In the genomic region with DNA sequence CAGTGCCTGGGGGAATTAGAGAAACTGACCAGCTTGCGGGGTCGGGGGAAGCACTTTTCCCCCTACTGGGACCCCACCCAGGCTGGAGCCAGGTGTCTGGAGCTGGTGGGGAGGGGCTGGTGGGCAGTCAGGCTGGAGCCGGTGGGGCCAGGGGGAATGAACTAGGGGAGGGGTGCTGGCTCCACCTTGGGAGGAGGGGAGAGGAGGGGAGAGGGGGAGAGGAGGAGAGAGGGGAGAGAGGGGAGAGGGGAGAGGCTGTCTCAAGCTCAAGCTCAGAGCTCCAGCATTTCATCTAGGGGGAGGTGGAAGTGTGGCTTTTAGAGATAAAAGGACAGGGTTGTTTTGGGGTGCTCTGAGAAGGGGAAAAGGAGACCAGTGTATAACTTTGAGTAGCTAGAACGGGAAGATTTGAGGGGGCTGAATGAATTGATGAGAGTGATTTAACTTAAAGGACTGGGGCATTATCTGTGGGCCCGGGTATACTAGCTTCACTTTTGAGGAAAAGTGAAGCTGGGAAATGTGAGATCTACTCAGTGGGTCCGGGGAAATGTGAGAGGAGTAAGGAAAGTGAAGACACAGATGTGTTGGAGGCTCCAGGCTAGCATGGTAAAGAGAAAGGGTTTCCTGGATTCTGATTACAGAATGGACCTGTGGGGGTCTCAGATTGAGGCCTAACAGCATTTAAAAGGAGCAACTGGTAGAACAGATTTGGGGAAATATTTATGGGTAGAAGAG, we compare ENCODE assay signal across 13 cellular contexts. TPM values are rescaled to one million over a fixed set of nuclear protein-coding genes. Genes with fewer than 3 reads are reported as not detected.
DNase-seq lines count a peak whose midpoint lies in the region; TF ChIP-seq lines count a peak whose summit lies in the region.
"Had no signal": no experiment of that assay in that cellular context is flagged by ENCODE, and none has a peak within 500 bp of the region (broad histone marks: within the 10 kb centered on the region; RNA-seq: fewer than 3 reads in every experiment).

No MANE protein-coding gene starts in this region.

- peaks cover 30% of the 10 kb centered on the region for H3K27me3 ChIP-seq in BLaER1

- peaks cover 55% of the 10 kb centered on the region for H3K4me1 Mint-ChIP-seq in neural crest cell

- no peaks in the 10 kb centered on the region for H4K20me1 ChIP-seq in BLaER1

- peaks cover 71% of the 10 kb centered on the region for H3K27me3 Mint-ChIP-seq in neural crest cell (ENCODE audit: low read depth)

- H3K4me1 ChIP-seq in BLaER1, result peaks cover 68% of the 10 kb centered on the region

- no peak for TF ChIP-seq CTCF in RWPE1 (conservative IDR thresholded peaks at IDR 0.05; ENCODE audit: low read depth)
- TF ChIP-seq CTCF in epithelial cell of proximal tubule (conservative IDR thresholded peaks at IDR 0.05; ENCODE audit: low read depth, low read length), result no peak
- TF ChIP-seq CTCF in neural crest cell (conservative IDR thresholded peaks at IDR 0.05), result no peak

- H3K36me3 ChIP-seq in BLaER1, result peaks cover 41% of the 10 kb centered on the region
- H3K36me3 ChIP-seq: MG63 had no signal

- H3K9me3 ChIP-seq in BLaER1, result no peaks in the 10 kb centered on the region
- H3K9me3 ChIP-seq: MG63 had no signal

- no peak overlapping the region for H3K27ac Mint-ChIP-seq in neural crest cell (ENCODE audit: unreplicated experiment)

- H3K27ac ChIP-seq in BLaER1 (peak overlapping the region; percentile 74), RWPE1 (peak overlapping the region; percentile 98)

- H3K4me3 ChIP-seq in BLaER1, result peak overlapping the region; percentile 82
- peak overlapping the region; percentile 87 for H3K4me3 ChIP-seq in epithelial cell of proximal tubule (ENCODE audit: low read depth, low read length)
- H3K4me3 ChIP-seq: MG63 had no signal

- no peaks in the 10 kb centered on the region for H3K9me3 Mint-ChIP-seq in neural crest cell

- POLR2A ChIA-PET in RWPE1 (lab: Yijun Ruan, JAX; ENCODE audit: low non-redundant PET), result interaction anchor here (1.3 kb wide), 1 partner anchor 43 kb away, joined by 3 read pairs; a partner anchor contains a TSS

- H3K4me3 Mint-ChIP-seq in neural crest cell, result peak overlapping the region; percentile 68

- CTCF ChIA-PET in RWPE1 (lab: Yijun Ruan, JAX), result interaction anchor here (0.6 to 2.6 kb wide), 3 partner anchors 37 to 69 kb away, joined by 8 to 14 read pairs (median 9); a partner anchor contains a TSS

- H3K4me2 ChIP-seq in BLaER1, result peak overlapping the region; percentile 99

- peak overlapping the region; percentile 84 for H3K9ac ChIP-seq in BLaER1

- no peaks in the 10 kb centered on the region for H3K36me3 Mint-ChIP-seq in neural crest cell (ENCODE audit: low read depth)

- DNase-seq in RWPE1 (ENCODE audit: low spot score) (no peak), epithelial cell of proximal tubule (ENCODE audit: low read depth) (no peak), neural crest cell (ENCODE audit: low read depth, low spot score) (no peak), SW480 (ENCODE audit: low spot score) (no peak), medulla oblongata (ENCODE audit: extremely low spot score) (no peak), NCI-H146 treated with DMSO at 0.1 percent for 48 hours (lab: John Stamatoyannopoulos, UW; ENCODE audit: unreplicated experiment) (no peak), cerebellar nuclear complex (lab: John Stamatoyannopoulos, UW) (no peak)
- DNase-seq: activated CD8-positive, alpha-beta memory T cell treated with anti-CD3 and anti-CD28 coated beads, Interleukin-2, amount 50 U/mL, for 4 hours; CD4-positive, alpha-beta memory T cell; MG63; stimulated activated naive CD4-positive, alpha-beta T cell treated with Interleukin-2 at 50 U/mL for 16 hours had no signal

RNA-seq across cellular contexts. Expression of a gene that starts 2.8 kb away (rescaled TPM):
- 26.3 and 45.3 TPM in 2 replicates for total RNA-seq in epithelial cell of proximal tubule
- total RNA-seq in neural crest cell, result 0.50 and 0.77 TPM in 2 replicates
- total RNA-seq: fibroblast of lung had no signal

RNA-seq across cellular contexts. Expression of a gene that starts 5.2 kb away (rescaled TPM):
- total RNA-seq in epithelial cell of proximal tubule (32.7 and 37.7 TPM in 2 replicates), neural crest cell (23.2 and 25.1 TPM in 2 replicates)

RNA-seq across cellular contexts. Expression of a gene that starts 9.9 kb away (rescaled TPM):
- total RNA-seq in epithelial cell of proximal tubule (28.6 and 77.8 TPM in 2 replicates), neural crest cell (77.7 and 80.0 TPM in 2 replicates)

RNA-seq across cellular contexts. Expression of a gene that starts 42.7 kb away (rescaled TPM):
- total RNA-seq in epithelial cell of proximal tubule (170 and 193 TPM in 2 replicates), neural crest cell (125 and 152 TPM in 2 replicates)

RNA-seq across cellular contexts. Expression of a gene that starts 43.2 kb away (rescaled TPM):
- total RNA-seq in epithelial cell of proximal tubule, result 3.4 and 9.4 TPM in 2 replicates
- total RNA-seq in neural crest cell, result 9.8 and 10.0 TPM in 2 replicates

Comparison
In these comparisons a context has a peak if more than half of its experiments do, and no peak if none do; other contexts are left out.
1. RNA of a gene that starts 2.8 kb away (total RNA-seq): 26.3 to 45.3 TPM in epithelial cell of proximal tubule; 0.50 to 0.77 TPM in neural crest cell; every median in the first group is over 10 times any median in the second.